18 cellular contexts compared by ENCODE assay signal in the genomic region with DNA sequence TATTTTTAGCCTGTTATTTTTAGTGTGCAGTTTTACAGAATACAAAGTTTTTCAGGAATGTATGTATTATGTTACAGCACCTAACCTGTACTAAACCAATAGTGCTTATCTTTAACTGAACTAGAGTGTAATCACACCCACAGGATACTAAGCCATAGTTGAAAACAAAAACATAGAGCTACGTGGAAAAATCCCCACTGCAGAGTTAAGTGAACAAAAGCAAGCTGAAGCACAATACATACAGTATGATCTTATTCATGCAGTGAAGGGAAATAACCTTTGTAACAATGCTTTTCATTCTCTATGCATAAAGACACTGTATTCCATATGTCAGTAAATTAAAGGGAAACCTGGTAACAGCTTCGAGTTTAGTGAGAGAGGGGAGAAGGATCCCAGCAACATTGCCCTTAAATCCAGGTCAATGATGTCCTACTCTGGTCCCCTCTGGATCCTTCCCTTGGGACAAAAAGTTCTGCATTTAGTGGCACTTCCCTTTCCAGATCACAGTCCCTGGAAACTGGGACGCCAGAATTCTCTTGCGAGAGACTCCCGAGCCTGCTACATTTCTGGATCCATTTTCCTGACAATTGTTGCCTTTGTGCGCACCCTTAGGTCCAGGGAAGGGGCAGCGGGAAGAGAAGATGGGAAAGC.
DNase-seq lines count a peak whose midpoint lies in the region; ATAC-seq, FAIRE-seq and TF ChIP-seq lines count a peak whose summit lies in the region.
"Had no signal": no experiment of that assay in that cellular context is flagged by ENCODE, and none has a peak within 500 bp of the region (broad histone marks: within the 10 kb centered on the region; RNA-seq: fewer than 3 reads in every experiment).

No MANE protein-coding gene starts in this region.

- H4K20me1 ChIP-seq in HepG2 (ENCODE audit: insufficient read depth, low read length), result no peaks in the 10 kb centered on the region

- H2AFZ ChIP-seq in HepG2 (ENCODE audit: low read length), result no peak overlapping the region
- H2AFZ ChIP-seq: parathyroid adenoma had no signal

- peak overlapping the region; percentile 97 for H3K27ac Mint-ChIP-seq in activated CD4-positive, alpha-beta T cell treated with anti-CD3 and anti-CD28 coated beads, Interleukin-2, amount 10 ng/mL, durations not matched to agents 24 days and 14 days
- peak overlapping the region; percentile 94 for H3K27ac Mint-ChIP-seq in activated naive CD8-positive, alpha-beta T cell

- in situ Hi-C loops in HepG2 (cut with HindIII; ENCODE audit: extremely low pct_ligation_motif_present, low pct_unique_long_range_greater_than_20kb), result no loop called here

- H3K27me3 Mint-ChIP-seq in activated CD4-positive, alpha-beta T cell treated with anti-CD3 and anti-CD28 coated beads, Interleukin-2, amount 10 ng/mL, durations not matched to agents 24 days and 14 days, result no peaks in the 10 kb centered on the region
- no peaks in the 10 kb centered on the region for H3K27me3 Mint-ChIP-seq in activated naive CD8-positive, alpha-beta T cell

- WGBS in HepG2 (ENCODE audit: low lambda C conversion rate), result 41% methylated on average over 7 of the region's 7 CpGs

- H3K9ac ChIP-seq in HepG2 (ENCODE audit: insufficient read depth, low read depth, low read length), result no peak overlapping the region
- H3K9ac ChIP-seq: parathyroid adenoma had no signal

- no peaks in the 10 kb centered on the region for H3K27me3 ChIP-seq in neutrophil
- H3K27me3 ChIP-seq in HepG2 (ENCODE audit: control insufficient read depth in 1 of 2, insufficient read depth in 2 of 2, low read length in 2 of 2), result no peaks in the 10 kb centered on the region
- H3K27me3 ChIP-seq: transverse colon had no signal

- peaks cover 17% of the 10 kb centered on the region for H3K36me3 Mint-ChIP-seq in activated CD4-positive, alpha-beta T cell treated with anti-CD3 and anti-CD28 coated beads, Interleukin-2, amount 10 ng/mL, durations not matched to agents 24 days and 14 days (ENCODE audit: low read depth)
- H3K36me3 Mint-ChIP-seq in activated naive CD8-positive, alpha-beta T cell, result peaks cover 2% of the 10 kb centered on the region

- H3K4me3 Mint-ChIP-seq in activated CD4-positive, alpha-beta T cell treated with anti-CD3 and anti-CD28 coated beads, Interleukin-2, amount 10 ng/mL, durations not matched to agents 24 days and 14 days, result peak overlapping the region; percentile 68
- H3K4me3 Mint-ChIP-seq in activated naive CD8-positive, alpha-beta T cell, result peak overlapping the region; percentile 28
- H3K4me3 Mint-ChIP-seq: WTC11 had no signal

- no peak for ATAC-seq in HepG2
- ATAC-seq: WTC11 had no signal

- no peak overlapping the region for H3K4me3 ChIP-seq in neutrophil (ENCODE audit: low read depth in 1 of 2, low read length in 1 of 2)
- H3K4me3 ChIP-seq in HepG2 (replicated peaks in 1 of 3; ENCODE audit: insufficient read depth in 1 of 3, low read depth in 2 of 3, low read length in 3 of 3), result no peak overlapping the region
- H3K4me3 ChIP-seq: left ventricle myocardium inferior, transverse colon had no signal

- intact Hi-C loops in activated CD4-positive, alpha-beta T cell treated with anti-CD3 and anti-CD28 coated beads, Interleukin-2, amount 10 ng/mL, durations not matched to agents 24 days and 14 days (cut with micrococcal nuclease), result loop anchor here (1.0 kb wide), 2 partner anchors 8 to 9 kb away; no protein-coding TSS in a partner anchor
- intact Hi-C loops in HepG2 (cut with micrococcal nuclease; ENCODE audit: unreplicated experiment), result no loop called here

- peaks cover 12% of the 10 kb centered on the region for H3K9me3 Mint-ChIP-seq in activated CD4-positive, alpha-beta T cell treated with anti-CD3 and anti-CD28 coated beads, Interleukin-2, amount 10 ng/mL, durations not matched to agents 24 days and 14 days
- H3K9me3 Mint-ChIP-seq in activated naive CD8-positive, alpha-beta T cell (ENCODE audit: low read depth), result no peaks in the 10 kb centered on the region

- peak overlapping the region; percentile 49 for H3K27ac ChIP-seq in KOPT-K1 (ENCODE audit: low read depth, low read length, poor library complexity, severe bottlenecking)
- H3K27ac ChIP-seq in neutrophil, result peak overlapping the region; percentile 79
- H3K27ac ChIP-seq in HepG2 (ENCODE audit: extremely low read length, insufficient read depth, low read length), result no peak overlapping the region
- H3K27ac ChIP-seq: left ventricle myocardium inferior, parathyroid adenoma had no signal

- peaks cover 39 to 44% of the 10 kb centered on the region in 2 experiments for H3K4me1 ChIP-seq in neutrophil (ENCODE audit: control insufficient read depth in 1 of 2, insufficient read depth in 1 of 2, low read depth in 1 of 2, low read length in 1 of 2)
- H3K4me1 ChIP-seq in HepG2 (ENCODE audit: insufficient read depth, low read length), result no peaks in the 10 kb centered on the region
- H3K4me1 ChIP-seq: left ventricle myocardium inferior, parathyroid adenoma had no signal

- no peaks in the 10 kb centered on the region for H3K9me3 ChIP-seq in KOPT-K1 (ENCODE audit: insufficient read depth, low read length, poor library complexity, severe bottlenecking)
- no peaks in the 10 kb centered on the region for H3K9me3 ChIP-seq in neutrophil
- no peaks in the 10 kb centered on the region for H3K9me3 ChIP-seq in HepG2 (ENCODE audit: low read length)
- H3K9me3 ChIP-seq: left ventricle myocardium inferior, transverse colon had no signal

- POLR2A ChIA-PET in HepG2 (lab: Yijun Ruan, JAX), result no interaction called here

- H3K4me1 Mint-ChIP-seq in activated CD4-positive, alpha-beta T cell treated with anti-CD3 and anti-CD28 coated beads, Interleukin-2, amount 10 ng/mL, durations not matched to agents 24 days and 14 days, result peaks cover 83% of the 10 kb centered on the region
- H3K4me1 Mint-ChIP-seq in activated naive CD8-positive, alpha-beta T cell (ENCODE audit: low read depth), result peaks cover 68% of the 10 kb centered on the region

- TF ChIP-seq RAD21 in HepG2 (CRISPR knock-in tag; IDR thresholded peaks at IDR 0.05), result no peak

- no peak overlapping the region for H3K4me2 ChIP-seq in HepG2 (ENCODE audit: low read depth, low read length)

- CTCF ChIA-PET in HepG2 (lab: Yijun Ruan, JAX; ENCODE audit: low intra/inter-chr PET ratio, low total read pairs), result no interaction called here

- H3K79me2 ChIP-seq in HepG2 (ENCODE audit: insufficient read depth, low read length), result no peaks in the 10 kb centered on the region
- H3K79me2 ChIP-seq: parathyroid adenoma had no signal

- no peaks in the 10 kb centered on the region for H3K36me3 ChIP-seq in KOPT-K1 (ENCODE audit: insufficient read depth, low read length)
- H3K36me3 ChIP-seq in neutrophil, result no peaks in the 10 kb centered on the region
- no peaks in the 10 kb centered on the region for H3K36me3 ChIP-seq in HepG2 (replicated peaks in 1 of 2; ENCODE audit: control insufficient read depth in 1 of 2, insufficient read depth in 2 of 2, low read length in 2 of 2)
- H3K36me3 ChIP-seq: left ventricle myocardium inferior, transverse colon had no signal

- DNase-seq in activated CD4-positive, alpha-beta T cell treated with anti-CD3 and anti-CD28 coated beads, Interleukin-2, amount 10 ng/mL, durations not matched to agents 24 days and 14 days, result peak; percentile 76
- no peak for DNase-seq in activated CD4-positive, alpha-beta T cell treated with anti-CD3 and anti-CD28 coated beads, Interleukin-2, amount 50 U/mL, for 48 hours
- DNase-seq in NCI-H2081 (lab: John Stamatoyannopoulos, UW) (no peak), HepG2 (ENCODE audit: low spot score) (no peak), LoVo (ENCODE audit: low spot score) (no peak)
- DNase-seq: left ventricle myocardium inferior; NCI-H1436 treated with DMSO at 0.1 percent for 48 hours; NCI-H226; NK-92 treated with Interleukin-12 subunit alpha and Interleukin-12 subunit beta, amount 100 ng/mL, for 24 hours; stimulated activated CD4-positive, alpha-beta T cell treated with anti-CD3 and anti-CD28 coated beads, Interleukin-4, amount 100 ng/mL, for 1 hour; transverse colon had no signal

- no peak for TF ChIP-seq CTCF in neutrophil (IDR thresholded peaks at IDR 0.05)
- no peak for TF ChIP-seq CTCF in HepG2 (CRISPR knock-in tag; IDR thresholded peaks at IDR 0.05)

- BruUV-seq in HepG2 (replicated peaks; lab: Mats Ljungman, UMichigan), result no TSS peak

- no peak for TF ChIP-seq POLR2A in HepG2 (IDR thresholded peaks at IDR 0.05; ENCODE audit: insufficient read depth in 1 of 2, low read depth in 2 of 2, low read length in 2 of 2)

- no peak for FAIRE-seq in HepG2 (lab: Jason Lieb, UNC)
- FAIRE-seq: colon, frontal cortex had no signal

- no peak for TF ChIP-seq EP300 in HepG2 (IDR thresholded peaks at IDR 0.05; ENCODE audit: low read depth in 2 of 2, low read length in 2 of 2)
- no peak for TF ChIP-seq EP300 in HepG2 (CRISPR knock-in tag; IDR thresholded peaks at IDR 0.05; ENCODE audit: borderline replicate concordance)

TF ChIP-seq in HepG2, 621 proteins besides CTCF, POLR2A, EP300 and RAD21:
- TF ChIP-seq, protein P1, sequence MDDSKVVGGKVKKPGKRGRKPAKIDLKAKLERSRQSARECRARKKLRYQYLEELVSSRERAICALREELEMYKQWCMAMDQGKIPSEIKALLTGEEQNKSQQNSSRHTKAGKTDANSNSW (CRISPR knock-in tag; IDR thresholded peaks at IDR 0.05; ENCODE audit: borderline replicate concordance), result no peak
- TF ChIP-seq RFXANK (CRISPR knock-in tag; IDR thresholded peaks at IDR 0.05) (no peak), SMC3 (IDR thresholded peaks at IDR 0.05; ENCODE audit: low read length) (no peak), IRX3 (CRISPR knock-in tag; IDR thresholded peaks at IDR 0.05; ENCODE audit: borderline replicate concordance, low read depth) (no peak), ZNF20 (CRISPR knock-in tag; IDR thresholded peaks at IDR 0.05) (no peak)
